In the genomic region with DNA sequence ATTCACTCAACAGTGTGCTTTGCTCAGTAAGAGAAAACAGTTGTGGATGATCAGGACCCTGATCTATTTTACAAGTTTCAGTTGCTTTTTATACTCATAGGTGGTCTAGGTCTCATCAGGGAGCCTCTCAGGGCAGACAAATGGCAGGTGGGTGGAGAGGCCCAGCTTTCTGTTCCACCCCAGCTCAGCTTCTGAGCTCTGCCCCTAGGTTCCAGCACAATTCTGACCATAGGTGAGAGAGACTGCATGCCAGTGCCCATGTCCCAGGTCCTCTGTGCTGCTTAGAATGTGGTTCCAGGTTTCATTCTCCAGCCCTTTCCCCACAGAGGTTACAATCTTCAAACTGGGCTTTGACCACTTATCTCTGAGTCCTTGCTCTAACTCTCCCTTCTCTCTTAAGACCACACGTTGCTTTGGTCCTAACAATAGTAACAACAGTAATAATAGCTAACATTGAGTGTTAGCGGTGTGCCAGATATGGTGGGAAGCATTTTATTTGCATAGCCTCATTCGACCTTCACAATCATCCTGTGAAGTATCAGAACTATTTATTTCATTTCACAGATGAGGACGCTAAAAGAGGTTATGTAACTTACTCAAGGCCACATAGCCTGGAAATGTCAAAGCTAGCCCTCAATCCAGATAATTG, we compare ENCODE assay signal across 9 cellular contexts.
DNase-seq lines count a peak whose midpoint lies in the region; ATAC-seq and TF ChIP-seq lines count a peak whose summit lies in the region.
"Had no signal": no experiment of that assay in that cellular context is flagged by ENCODE, and none has a peak within 500 bp of the region (broad histone marks: within the 10 kb centered on the region; RNA-seq: fewer than 3 reads in every experiment).

No MANE protein-coding gene starts in this region.

- no peak overlapping the region for H3K4me3 ChIP-seq in GM06990 (replicated peaks; ENCODE audit: low read depth, low read length)

- no peaks in the 10 kb centered on the region for H3K36me3 ChIP-seq in GM06990 (ENCODE audit: control insufficient read depth, insufficient read depth, low read length)

- TF ChIP-seq POLR2A in GM19099 (IDR thresholded peaks at IDR 0.05; ENCODE audit: extremely low read depth, insufficient read length, low read depth): peak; percentile 24

- no peaks in the 10 kb centered on the region for H3K27me3 ChIP-seq in GM06990 (replicated peaks; ENCODE audit: control insufficient read depth, insufficient read depth, low read length)

- ATAC-seq in HG02610 (IDR thresholded peaks at IDR 0.05; ENCODE audit: unreplicated experiment) (peak; percentile 80), HG03457 (IDR thresholded peaks at IDR 0.05; ENCODE audit: unreplicated experiment) (peak; percentile 56), SK-N-SH treated with all-trans-retinoic acid at 6 μM for 48 hours (no peak)

- peak; percentile 54 for DNase-seq in GM06990 (ENCODE audit: extremely low read depth, insufficient read length)
- no peak for DNase-seq in putamen (ENCODE audit: low spot score)
- DNase-seq in stimulated activated CD8-positive, alpha-beta memory T cell treated with anti-CD3 and anti-CD28 coated beads, Interleukin-4, amount 100 ng/mL, for 48 hours: no peak
- no peak for DNase-seq in NCI-H2081 (lab: John Stamatoyannopoulos, UW)
- DNase-seq: posterior cingulate gyrus had no signal

- no peak for TF ChIP-seq CTCF in GM06990 (IDR thresholded peaks at IDR 0.05; ENCODE audit: insufficient read depth, low read length, poor library complexity, severe bottlenecking)

TF ChIP-seq in SK-N-SH treated with all-trans-retinoic acid at 6 μM for 48 hours, 23 proteins besides CTCF, POLR2A, EP300 and RAD21:
- TF ChIP-seq ZNF70 (CRISPR knock-in tag; IDR thresholded peaks at IDR 0.05) (no peak), CSDC2 (CRISPR knock-in tag; IDR thresholded peaks at IDR 0.05) (no peak), ISL1 (CRISPR knock-in tag; IDR thresholded peaks at IDR 0.05) (no peak)
- TF ChIP-seq, protein P1, sequence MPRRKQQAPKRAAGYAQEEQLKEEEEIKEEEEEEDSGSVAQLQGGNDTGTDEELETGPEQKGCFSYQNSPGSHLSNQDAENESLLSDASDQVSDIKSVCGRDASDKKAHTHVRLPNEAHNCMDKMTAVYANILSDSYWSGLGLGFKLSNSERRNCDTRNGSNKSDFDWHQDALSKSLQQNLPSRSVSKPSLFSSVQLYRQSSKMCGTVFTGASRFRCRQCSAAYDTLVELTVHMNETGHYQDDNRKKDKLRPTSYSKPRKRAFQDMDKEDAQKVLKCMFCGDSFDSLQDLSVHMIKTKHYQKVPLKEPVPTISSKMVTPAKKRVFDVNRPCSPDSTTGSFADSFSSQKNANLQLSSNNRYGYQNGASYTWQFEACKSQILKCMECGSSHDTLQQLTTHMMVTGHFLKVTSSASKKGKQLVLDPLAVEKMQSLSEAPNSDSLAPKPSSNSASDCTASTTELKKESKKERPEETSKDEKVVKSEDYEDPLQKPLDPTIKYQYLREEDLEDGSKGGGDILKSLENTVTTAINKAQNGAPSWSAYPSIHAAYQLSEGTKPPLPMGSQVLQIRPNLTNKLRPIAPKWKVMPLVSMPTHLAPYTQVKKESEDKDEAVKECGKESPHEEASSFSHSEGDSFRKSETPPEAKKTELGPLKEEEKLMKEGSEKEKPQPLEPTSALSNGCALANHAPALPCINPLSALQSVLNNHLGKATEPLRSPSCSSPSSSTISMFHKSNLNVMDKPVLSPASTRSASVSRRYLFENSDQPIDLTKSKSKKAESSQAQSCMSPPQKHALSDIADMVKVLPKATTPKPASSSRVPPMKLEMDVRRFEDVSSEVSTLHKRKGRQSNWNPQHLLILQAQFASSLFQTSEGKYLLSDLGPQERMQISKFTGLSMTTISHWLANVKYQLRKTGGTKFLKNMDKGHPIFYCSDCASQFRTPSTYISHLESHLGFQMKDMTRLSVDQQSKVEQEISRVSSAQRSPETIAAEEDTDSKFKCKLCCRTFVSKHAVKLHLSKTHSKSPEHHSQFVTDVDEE (CRISPR knock-in tag; IDR thresholded peaks at IDR 0.05): no peak
- TF ChIP-seq, protein P2, sequence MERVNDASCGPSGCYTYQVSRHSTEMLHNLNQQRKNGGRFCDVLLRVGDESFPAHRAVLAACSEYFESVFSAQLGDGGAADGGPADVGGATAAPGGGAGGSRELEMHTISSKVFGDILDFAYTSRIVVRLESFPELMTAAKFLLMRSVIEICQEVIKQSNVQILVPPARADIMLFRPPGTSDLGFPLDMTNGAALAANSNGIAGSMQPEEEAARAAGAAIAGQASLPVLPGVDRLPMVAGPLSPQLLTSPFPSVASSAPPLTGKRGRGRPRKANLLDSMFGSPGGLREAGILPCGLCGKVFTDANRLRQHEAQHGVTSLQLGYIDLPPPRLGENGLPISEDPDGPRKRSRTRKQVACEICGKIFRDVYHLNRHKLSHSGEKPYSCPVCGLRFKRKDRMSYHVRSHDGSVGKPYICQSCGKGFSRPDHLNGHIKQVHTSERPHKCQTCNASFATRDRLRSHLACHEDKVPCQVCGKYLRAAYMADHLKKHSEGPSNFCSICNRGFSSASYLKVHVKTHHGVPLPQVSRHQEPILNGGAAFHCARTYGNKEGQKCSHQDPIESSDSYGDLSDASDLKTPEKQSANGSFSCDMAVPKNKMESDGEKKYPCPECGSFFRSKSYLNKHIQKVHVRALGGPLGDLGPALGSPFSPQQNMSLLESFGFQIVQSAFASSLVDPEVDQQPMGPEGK (CRISPR knock-in tag; IDR thresholded peaks at IDR 0.05; ENCODE audit: borderline replicate concordance): no peak
- TF ChIP-seq, protein P3, sequence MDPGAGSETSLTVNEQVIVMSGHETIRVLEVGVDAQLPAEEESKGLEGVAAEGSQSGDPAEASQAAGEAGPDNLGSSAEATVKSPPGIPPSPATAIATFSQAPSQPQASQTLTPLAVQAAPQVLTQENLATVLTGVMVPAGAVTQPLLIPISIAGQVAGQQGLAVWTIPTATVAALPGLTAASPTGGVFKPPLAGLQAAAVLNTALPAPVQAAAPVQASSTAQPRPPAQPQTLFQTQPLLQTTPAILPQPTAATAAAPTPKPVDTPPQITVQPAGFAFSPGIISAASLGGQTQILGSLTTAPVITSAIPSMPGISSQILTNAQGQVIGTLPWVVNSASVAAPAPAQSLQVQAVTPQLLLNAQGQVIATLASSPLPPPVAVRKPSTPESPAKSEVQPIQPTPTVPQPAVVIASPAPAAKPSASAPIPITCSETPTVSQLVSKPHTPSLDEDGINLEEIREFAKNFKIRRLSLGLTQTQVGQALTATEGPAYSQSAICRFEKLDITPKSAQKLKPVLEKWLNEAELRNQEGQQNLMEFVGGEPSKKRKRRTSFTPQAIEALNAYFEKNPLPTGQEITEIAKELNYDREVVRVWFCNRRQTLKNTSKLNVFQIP (CRISPR knock-in tag; IDR thresholded peaks at IDR 0.05; ENCODE audit: borderline replicate concordance, low read depth): no peak
